26 cellular contexts compared by ENCODE assay signal in the genomic region with DNA sequence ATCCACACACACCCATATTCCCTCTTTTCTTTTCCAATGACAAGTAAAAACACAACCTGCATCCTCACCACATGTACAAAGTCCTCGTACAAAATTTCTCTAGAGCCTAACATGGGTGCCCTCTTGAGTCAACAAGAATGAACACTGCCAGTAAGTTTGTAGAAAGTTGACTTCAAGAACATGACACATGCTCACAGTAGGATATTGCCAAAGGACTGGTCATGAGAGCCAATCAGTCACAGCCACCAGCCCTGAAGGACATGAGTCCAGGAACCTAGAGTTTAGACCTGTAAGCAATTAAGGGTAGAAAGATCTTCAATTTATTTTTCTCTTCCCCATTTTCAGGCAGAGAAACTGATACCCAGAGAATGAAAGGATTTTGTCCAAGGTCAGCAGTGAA.
"Had no signal": no experiment of that assay in that cellular context is flagged by ENCODE, and none has a peak within 500 bp of the region (broad histone marks: within the 10 kb centered on the region; RNA-seq: fewer than 3 reads in every experiment).

No MANE protein-coding gene starts in this region.

- H3K4me1 ChIP-seq: gastrocnemius medialis, heart left ventricle, left lung, lower lobe of right lung had no signal

- H3K79me2 ChIP-seq: hepatocyte had no signal

- H3K4me2 ChIP-seq: hepatocyte had no signal

- DNase-seq: dermis blood vessel endothelial cell; dorsolateral prefrontal cortex; effector CD8-positive, alpha-beta T cell; effector memory CD8-positive, alpha-beta T cell; endodermal cell; erythroblast; esophagus squamous epithelium; foreskin fibroblast; foreskin melanocyte; gastrocnemius medialis; heart left ventricle; hypothalamus; immature natural killer cell; islet precursor cell; left cardiac atrium; left lung; left ventricle myocardium superior; lower lobe of right lung; mesenchymal stem cell; mucosa of descending colon; naive B cell had no signal

- ATAC-seq: effector memory CD8-positive, alpha-beta T cell; gastrocnemius medialis; heart left ventricle; left cardiac atrium; left lung; left ventricle myocardium superior; lower lobe of right lung; mucosa of descending colon had no signal

- H3K9me3 ChIP-seq: esophagus squamous epithelium, gastrocnemius medialis, heart left ventricle, left lung, lower lobe of right lung, mucosa of descending colon had no signal

- H2AFZ ChIP-seq: hepatocyte had no signal

- FAIRE-seq: colon, endometrium had no signal

- H3K27ac Mint-ChIP-seq: effector memory CD8-positive, alpha-beta T cell; endodermal cell; immature natural killer cell; mesothelial cell of epicardium; naive B cell had no signal

- H3K4me1 Mint-ChIP-seq: endodermal cell, immature natural killer cell, naive B cell had no signal

- H3K36me3 ChIP-seq: esophagus squamous epithelium, gastrocnemius medialis, heart left ventricle, left lung, lower lobe of right lung had no signal

- H3K4me3 ChIP-seq: coronary artery, dorsolateral prefrontal cortex, esophagus squamous epithelium, gastrocnemius medialis, heart left ventricle, hepatocyte, left lung, lower lobe of right lung, mucosa of descending colon had no signal

- H3K27ac ChIP-seq: coronary artery, dorsolateral prefrontal cortex, esophagus squamous epithelium, gastrocnemius medialis, heart left ventricle, hepatocyte, left lung, lower lobe of right lung had no signal

- H3K36me3 Mint-ChIP-seq: immature natural killer cell, mesothelial cell of epicardium had no signal

- H3K4me3 Mint-ChIP-seq: effector memory CD8-positive, alpha-beta T cell; endodermal cell; immature natural killer cell; mesothelial cell of epicardium; naive B cell had no signal

- H3K9me3 Mint-ChIP-seq: endodermal cell, immature natural killer cell had no signal
